In the genomic region with DNA sequence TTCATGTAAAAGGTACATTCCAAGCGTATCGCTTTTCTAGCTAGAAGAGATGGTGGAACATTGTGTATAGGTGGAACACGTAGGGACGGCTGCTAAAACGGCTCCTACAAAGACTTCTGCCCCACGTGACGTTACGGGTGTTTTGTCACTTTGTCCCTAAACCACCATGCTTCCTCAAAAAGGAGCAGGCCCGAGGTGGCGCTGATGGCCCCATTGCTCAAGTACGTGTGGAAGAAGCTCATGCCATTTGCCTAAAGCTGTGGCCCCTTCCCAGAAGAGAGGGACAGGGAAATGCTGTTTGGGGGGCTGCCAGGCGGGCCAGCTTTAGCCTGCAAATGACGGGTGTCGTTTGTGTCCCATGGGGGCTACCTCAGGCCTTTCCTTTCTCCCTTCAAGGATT, we compare ENCODE assay signal across 28 cellular contexts. TPM values are rescaled to one million over a fixed set of nuclear protein-coding genes. Genes with fewer than 3 reads are reported as not detected.
DNase-seq lines count a peak whose midpoint lies in the region; ATAC-seq and TF ChIP-seq lines count a peak whose summit lies in the region.
"Had no signal": no experiment of that assay in that cellular context is flagged by ENCODE, and none has a peak within 500 bp of the region (broad histone marks: within the 10 kb centered on the region; RNA-seq: fewer than 3 reads in every experiment).

No MANE protein-coding gene starts in this region.

- intact Hi-C loops in Right ventricle myocardium superior (cut with DNase I) = no loop called here
- intact Hi-C loops in cardiac septum (cut with DNase I) = no loop called here

- ATAC-seq in Right ventricle myocardium superior (ENCODE audit: poor library complexity) = peak; percentile 21
- no peak for ATAC-seq in stimulated activated memory B cell treated with anti-CD40 and anti-IgM and Interleukin-4, amounts not matched to agents 10 μg/mL and 1 μg/mL and 100 μg/mL, for 72 hours
- no peak for ATAC-seq in HG03095 (IDR thresholded peaks at IDR 0.05; ENCODE audit: unreplicated experiment)
- no peak for ATAC-seq in HG02870 (IDR thresholded peaks at IDR 0.05; ENCODE audit: unreplicated experiment)
- ATAC-seq: activated CD8-positive, alpha-beta memory T cell treated with anti-CD3 and anti-CD28 coated beads, Interleukin-2, amount 10 ng/mL, durations not matched to agents 7 days and 5 days; activated T-cell treated with anti-CD3 and anti-CD28 coated beads, Interleukin-2, amount 50 U/mL, for 4 hours; right cardiac atrium; T-cell had no signal

- no peak overlapping the region for H3K4me3 ChIP-seq in right atrium auricular region
- H3K4me3 ChIP-seq: ascending aorta, SJCRH30, thyroid gland, vagina had no signal

- H3K27ac Mint-ChIP-seq in stimulated activated memory B cell treated with anti-CD40 and anti-IgM and Interleukin-4, amounts not matched to agents 10 μg/mL and 1 μg/mL and 100 μg/mL, for 72 hours = peak overlapping the region; percentile 85
- H3K27ac Mint-ChIP-seq: activated CD4-positive, alpha-beta T cell treated with anti-CD3 and anti-CD28 coated beads, Interleukin-2, amount 10 ng/mL, durations not matched to agents 7 days and 5 days; activated CD8-positive, alpha-beta memory T cell treated with anti-CD3 and anti-CD28 coated beads, Interleukin-2, amount 10 ng/mL, durations not matched to agents 7 days and 5 days; activated naive CD8-positive, alpha-beta T cell treated with anti-CD3 and anti-CD28 coated beads, Interleukin-2, amount 10 ng/mL, durations not matched to agents 7 days and 5 days; T-cell had no signal

- peaks cover 86% of the 10 kb centered on the region for H3K4me1 Mint-ChIP-seq in stimulated activated memory B cell treated with anti-CD40 and anti-IgM and Interleukin-4, amounts not matched to agents 10 μg/mL and 1 μg/mL and 100 μg/mL, for 72 hours

- H3K27me3 Mint-ChIP-seq in stimulated activated memory B cell treated with anti-CD40 and anti-IgM and Interleukin-4, amounts not matched to agents 10 μg/mL and 1 μg/mL and 100 μg/mL, for 72 hours = no peaks in the 10 kb centered on the region
- H3K27me3 Mint-ChIP-seq: activated CD4-positive, alpha-beta T cell treated with anti-CD3 and anti-CD28 coated beads, Interleukin-2, amount 10 ng/mL, durations not matched to agents 7 days and 5 days; activated CD8-positive, alpha-beta memory T cell treated with anti-CD3 and anti-CD28 coated beads, Interleukin-2, amount 10 ng/mL, durations not matched to agents 7 days and 5 days; activated naive CD8-positive, alpha-beta T cell treated with anti-CD3 and anti-CD28 coated beads, Interleukin-2, amount 10 ng/mL, durations not matched to agents 7 days and 5 days; T-cell had no signal

- TF ChIP-seq CTCF in right atrium auricular region (IDR thresholded peaks at IDR 0.05) = no peak

- H3K36me3 ChIP-seq in right atrium auricular region = peaks cover 7% of the 10 kb centered on the region
- H3K36me3 ChIP-seq: thyroid gland, vagina had no signal

- peaks cover 0 to 80% of the 10 kb centered on the region in 2 donors for H3K4me1 ChIP-seq in right atrium auricular region

- no peaks in the 10 kb centered on the region for H3K9me3 Mint-ChIP-seq in stimulated activated memory B cell treated with anti-CD40 and anti-IgM and Interleukin-4, amounts not matched to agents 10 μg/mL and 1 μg/mL and 100 μg/mL, for 72 hours
- H3K9me3 Mint-ChIP-seq: activated naive CD8-positive, alpha-beta T cell treated with anti-CD3 and anti-CD28 coated beads, Interleukin-2, amount 10 ng/mL, durations not matched to agents 7 days and 5 days; activated T-cell treated with anti-CD3 and anti-CD28 coated beads, Interleukin-2, amount 50 U/mL, for 4 hours had no signal

- peaks cover 53% of the 10 kb centered on the region for H3K36me3 Mint-ChIP-seq in stimulated activated memory B cell treated with anti-CD40 and anti-IgM and Interleukin-4, amounts not matched to agents 10 μg/mL and 1 μg/mL and 100 μg/mL, for 72 hours

- no peaks in the 10 kb centered on the region for H3K9me3 ChIP-seq in right atrium auricular region
- H3K9me3 ChIP-seq: ascending aorta, SJCRH30, thyroid gland, vagina had no signal

- H3K4me3 Mint-ChIP-seq in stimulated activated memory B cell treated with anti-CD40 and anti-IgM and Interleukin-4, amounts not matched to agents 10 μg/mL and 1 μg/mL and 100 μg/mL, for 72 hours = no peak overlapping the region
- H3K4me3 Mint-ChIP-seq: activated CD4-positive, alpha-beta T cell treated with anti-CD3 and anti-CD28 coated beads, Interleukin-2, amount 10 ng/mL, durations not matched to agents 7 days and 5 days; activated CD8-positive, alpha-beta memory T cell treated with anti-CD3 and anti-CD28 coated beads, Interleukin-2, amount 10 ng/mL, durations not matched to agents 7 days and 5 days; activated naive CD8-positive, alpha-beta T cell treated with anti-CD3 and anti-CD28 coated beads, Interleukin-2, amount 10 ng/mL, durations not matched to agents 7 days and 5 days; activated T-cell treated with anti-CD3 and anti-CD28 coated beads, Interleukin-2, amount 50 U/mL, for 4 hours; H9; neural crest cell; T-cell had no signal

- H3K27me3 ChIP-seq in right atrium auricular region = no peaks in the 10 kb centered on the region
- H3K27me3 ChIP-seq: ascending aorta, SJCRH30, thyroid gland, vagina had no signal

- DNase-seq in Right ventricle myocardium superior (peak; percentile 69), cardiac septum (ENCODE audit: low spot score) (no peak), caudate nucleus (lab: John Stamatoyannopoulos, UW) (no peak), right atrium auricular region (ENCODE audit: low spot score) (no peak)
- no peak for DNase-seq in stimulated activated CD4-positive, alpha-beta T cell treated with anti-CD3 and anti-CD28 coated beads, Interleukin-4, amount 100 ng/mL, for 24 hours
- DNase-seq: activated CD4-positive, alpha-beta T cell treated with anti-CD3 and anti-CD28 coated beads, Interleukin-2, amount 10 ng/mL, durations not matched to agents 7 days and 5 days; activated CD8-positive, alpha-beta memory T cell treated with anti-CD3 and anti-CD28 coated beads, Interleukin-2, amount 10 ng/mL, durations not matched to agents 7 days and 5 days; activated gamma-delta T cell; activated naive CD8-positive, alpha-beta T cell treated with anti-CD3 and anti-CD28 coated beads, Interleukin-2, amount 10 ng/mL, durations not matched to agents 7 days and 5 days; activated T-cell treated with anti-CD3 and anti-CD28 coated beads, Interleukin-2, amount 50 U/mL, for 4 hours; cortex of kidney; erythroblast; H9; Kasumi-1; NCI-H1436; NCI-H2081 treated with DMSO at 0.1 percent for 48 hours; NCI-H226; SJCRH30; T-cell; thyroid gland had no signal

- H3K27ac ChIP-seq in caudate nucleus (ENCODE audit: low read depth, low read length) = peak overlapping the region; percentile 11
- peak overlapping the region; percentile 9 to 55 for H3K27ac ChIP-seq in right atrium auricular region
- H3K27ac ChIP-seq: parathyroid adenoma, SJCRH30, thyroid gland, vagina had no signal

RNA-seq across cellular contexts. Expression of gene ATP6V1E2, which starts 9.7 kb away (rescaled TPM):
- total RNA-seq in Right ventricle myocardium superior (6.0 TPM), cardiac septum (8.7 TPM), right atrium auricular region (1 to 10 TPM; 4.9 to 6.6 TPM)

RNA-seq across cellular contexts. Expression of gene RHOQ, which starts 9.8 kb away (rescaled TPM):
- total RNA-seq in Right ventricle myocardium superior = 442 TPM
- 314 TPM for total RNA-seq in cardiac septum
- total RNA-seq in right atrium auricular region = 100 to 1,000 TPM; 127 to 132 TPM
